ENCODE assay signal across 1 cellular context in the genomic region with DNA sequence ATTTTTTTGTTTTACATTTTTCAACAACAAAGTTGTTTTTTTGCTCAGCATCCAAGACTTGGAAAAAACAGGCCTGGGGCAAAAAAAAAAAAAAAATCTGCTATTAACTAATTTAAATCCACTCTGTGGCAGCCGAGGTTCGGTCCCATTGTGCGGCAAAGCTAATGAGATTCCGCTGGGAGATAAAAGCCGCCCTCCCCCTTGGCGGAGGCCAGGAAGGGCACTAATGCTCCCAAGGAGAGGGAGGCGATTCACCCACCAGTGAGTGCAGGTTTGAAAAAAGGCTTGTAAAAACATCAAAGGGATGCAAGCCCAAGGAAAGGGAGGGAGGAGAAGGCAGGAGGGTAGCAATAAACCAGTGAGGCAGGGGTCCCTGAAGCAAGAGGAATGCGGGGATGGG.
TF ChIP-seq lines count a peak whose summit lies in the region.

No MANE protein-coding gene starts in this region.

TF ChIP-seq in GM23338, 12 proteins besides CTCF, POLR2A, EP300 and RAD21:
- no peak for TF ChIP-seq STAT1 (IDR thresholded peaks at IDR 0.05; ENCODE audit: unreplicated experiment)
- TF ChIP-seq, protein P1, sequence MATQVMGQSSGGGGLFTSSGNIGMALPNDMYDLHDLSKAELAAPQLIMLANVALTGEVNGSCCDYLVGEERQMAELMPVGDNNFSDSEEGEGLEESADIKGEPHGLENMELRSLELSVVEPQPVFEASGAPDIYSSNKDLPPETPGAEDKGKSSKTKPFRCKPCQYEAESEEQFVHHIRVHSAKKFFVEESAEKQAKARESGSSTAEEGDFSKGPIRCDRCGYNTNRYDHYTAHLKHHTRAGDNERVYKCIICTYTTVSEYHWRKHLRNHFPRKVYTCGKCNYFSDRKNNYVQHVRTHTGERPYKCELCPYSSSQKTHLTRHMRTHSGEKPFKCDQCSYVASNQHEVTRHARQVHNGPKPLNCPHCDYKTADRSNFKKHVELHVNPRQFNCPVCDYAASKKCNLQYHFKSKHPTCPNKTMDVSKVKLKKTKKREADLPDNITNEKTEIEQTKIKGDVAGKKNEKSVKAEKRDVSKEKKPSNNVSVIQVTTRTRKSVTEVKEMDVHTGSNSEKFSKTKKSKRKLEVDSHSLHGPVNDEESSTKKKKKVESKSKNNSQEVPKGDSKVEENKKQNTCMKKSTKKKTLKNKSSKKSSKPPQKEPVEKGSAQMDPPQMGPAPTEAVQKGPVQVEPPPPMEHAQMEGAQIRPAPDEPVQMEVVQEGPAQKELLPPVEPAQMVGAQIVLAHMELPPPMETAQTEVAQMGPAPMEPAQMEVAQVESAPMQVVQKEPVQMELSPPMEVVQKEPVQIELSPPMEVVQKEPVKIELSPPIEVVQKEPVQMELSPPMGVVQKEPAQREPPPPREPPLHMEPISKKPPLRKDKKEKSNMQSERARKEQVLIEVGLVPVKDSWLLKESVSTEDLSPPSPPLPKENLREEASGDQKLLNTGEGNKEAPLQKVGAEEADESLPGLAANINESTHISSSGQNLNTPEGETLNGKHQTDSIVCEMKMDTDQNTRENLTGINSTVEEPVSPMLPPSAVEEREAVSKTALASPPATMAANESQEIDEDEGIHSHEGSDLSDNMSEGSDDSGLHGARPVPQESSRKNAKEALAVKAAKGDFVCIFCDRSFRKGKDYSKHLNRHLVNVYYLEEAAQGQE (IDR thresholded peaks at IDR 0.05; ENCODE audit: unreplicated experiment): no peak
- no peak for TF ChIP-seq ZNF114 (CRISPR knock-in tag; IDR thresholded peaks at IDR 0.05)
- no peak for TF ChIP-seq NANOG (IDR thresholded peaks at IDR 0.05; ENCODE audit: borderline replicate concordance)
- TF ChIP-seq ZNF331 (CRISPR knock-in tag; IDR thresholded peaks at IDR 0.05; ENCODE audit: low read depth): no peak
- TF ChIP-seq EZH2phosphoT487 (IDR thresholded peaks at IDR 0.05; ENCODE audit: unreplicated experiment): no peak
- TF ChIP-seq CREB1 (CRISPR knock-in tag; IDR thresholded peaks at IDR 0.05; ENCODE audit: low read depth): no peak
